20 cellular contexts compared by ENCODE assay signal in genomic region chr10:3945026-3945425, GRCh38.
DNase-seq lines count a peak whose midpoint lies in the region; ATAC-seq and TF ChIP-seq lines count a peak whose summit lies in the region.
"Had no signal": no experiment of that assay in that cellular context is flagged by ENCODE, and none has a peak within 500 bp of the region (broad histone marks: within the 10 kb centered on the region; RNA-seq: fewer than 3 reads in every experiment).

No MANE protein-coding gene starts in this region.

- no peak overlapping the region for H3K4me2 ChIP-seq in PC-3 (ENCODE audit: low read length)
- H3K4me2 ChIP-seq in smooth muscle cell: no peak overlapping the region
- H3K4me2 ChIP-seq: A549 had no signal

- H3K4me1 ChIP-seq in PC-3 (ENCODE audit: insufficient read depth, low read length): peaks cover 29% of the 10 kb centered on the region
- peaks cover 39% of the 10 kb centered on the region for H3K4me1 ChIP-seq in effector memory CD4-positive, alpha-beta T cell (ENCODE audit: control insufficient read depth, insufficient read depth, low read length, poor library complexity, severe bottlenecking)
- peaks cover 4% of the 10 kb centered on the region for H3K4me1 ChIP-seq in smooth muscle cell (ENCODE audit: low read depth)
- H3K4me1 ChIP-seq in stomach: peaks cover 0 to 18% (median 12%) of the 10 kb centered on the region in 4 donors
- H3K4me1 ChIP-seq: lower lobe of right lung, prostate gland, upper lobe of left lung had no signal

- H3K4me3 ChIP-seq in PC-3 (ENCODE audit: low read length) (no peak overlapping the region), smooth muscle cell (no peak overlapping the region), stomach (no peak overlapping the region)
- no peak overlapping the region for H3K4me3 ChIP-seq in effector memory CD4-positive, alpha-beta T cell (ENCODE audit: insufficient read depth, low read depth, low read length, poor library complexity, severe bottlenecking)
- H3K4me3 ChIP-seq: A549, heart left ventricle, lower lobe of right lung, prostate gland, SK-N-MC, upper lobe of left lung had no signal

- no peaks in the 10 kb centered on the region for H4K20me1 ChIP-seq in PC-3 (ENCODE audit: low read length)
- H4K20me1 ChIP-seq in smooth muscle cell (ENCODE audit: low read depth): no peaks in the 10 kb centered on the region

- ATAC-seq in PC-3: no peak
- no peak for ATAC-seq in HG02938 (IDR thresholded peaks at IDR 0.05; ENCODE audit: unreplicated experiment)
- ATAC-seq: heart left ventricle had no signal

- TF ChIP-seq EP300 in stomach (IDR thresholded peaks at IDR 0.05): no peak

- H3K4me1 Mint-ChIP-seq in activated CD4-positive, alpha-beta T cell treated with anti-CD3 and anti-CD28 coated beads, Interleukin-2, amount 10 ng/mL, durations not matched to agents 7 days and 5 days: peaks cover 81% of the 10 kb centered on the region

- H3K9ac ChIP-seq in PC-3 (ENCODE audit: low read length) (no peak overlapping the region), smooth muscle cell (ENCODE audit: low read depth) (peak overlapping the region; percentile 29)

- H3K27me3 ChIP-seq in PC-3 (ENCODE audit: low read length) (no peaks in the 10 kb centered on the region), smooth muscle cell (ENCODE audit: low read depth) (no peaks in the 10 kb centered on the region), stomach (no peaks in the 10 kb centered on the region)
- no peaks in the 10 kb centered on the region for H3K27me3 ChIP-seq in effector memory CD4-positive, alpha-beta T cell (replicated peaks; ENCODE audit: control insufficient read depth, insufficient read depth, low read length, poor library complexity, severe bottlenecking)
- H3K27me3 ChIP-seq: heart left ventricle, upper lobe of left lung had no signal

- TF ChIP-seq CTCF in PC-3 (conservative IDR thresholded peaks at IDR 0.05; ENCODE audit: low read depth, low read length): no peak
- TF ChIP-seq CTCF in smooth muscle cell (IDR thresholded peaks at IDR 0.05; ENCODE audit: borderline replicate concordance, insufficient read depth, poor library complexity, severe bottlenecking): no peak
- no peak for TF ChIP-seq CTCF in stomach (IDR thresholded peaks at IDR 0.05)

- H3K4me3 Mint-ChIP-seq in activated CD4-positive, alpha-beta T cell treated with anti-CD3 and anti-CD28 coated beads, Interleukin-2, amount 10 ng/mL, durations not matched to agents 7 days and 5 days: no peak overlapping the region

- H3K79me2 ChIP-seq in PC-3 (ENCODE audit: low read length) (no peaks in the 10 kb centered on the region), smooth muscle cell (ENCODE audit: low read depth) (no peaks in the 10 kb centered on the region)

- H3K27me3 Mint-ChIP-seq in activated CD4-positive, alpha-beta T cell treated with anti-CD3 and anti-CD28 coated beads, Interleukin-2, amount 10 ng/mL, durations not matched to agents 7 days and 5 days: no peaks in the 10 kb centered on the region

- peaks cover 26% of the 10 kb centered on the region for H3K36me3 Mint-ChIP-seq in activated CD4-positive, alpha-beta T cell treated with anti-CD3 and anti-CD28 coated beads, Interleukin-2, amount 10 ng/mL, durations not matched to agents 7 days and 5 days (ENCODE audit: low read depth)

- H2AFZ ChIP-seq in PC-3 (ENCODE audit: low read length) (no peak overlapping the region), smooth muscle cell (ENCODE audit: low read depth) (no peak overlapping the region)

- H3K27ac ChIP-seq in PC-3 (ENCODE audit: low read length) (peak overlapping the region; percentile 90; the same call in 1 of the 2 replicates), smooth muscle cell (ENCODE audit: low read depth) (peak overlapping the region; percentile 82), stomach (peak overlapping the region in 2 of 5 donors; percentile 56 to 58)
- H3K27ac ChIP-seq in effector memory CD4-positive, alpha-beta T cell (ENCODE audit: insufficient read depth, low read length, poor library complexity, severe bottlenecking): peak overlapping the region; percentile 15
- H3K27ac ChIP-seq: A549, C4-2B, lower lobe of right lung, prostate gland, SK-N-MC, upper lobe of left lung had no signal

- no peaks in the 10 kb centered on the region for H3K9me2 ChIP-seq in PC-3 (replicated peaks; ENCODE audit: low read length)

- H3K9me3 ChIP-seq in PC-3 (ENCODE audit: low read length) (no peaks in the 10 kb centered on the region), smooth muscle cell (replicated peaks; ENCODE audit: low read depth) (no peaks in the 10 kb centered on the region), stomach (no peaks in the 10 kb centered on the region)
- H3K9me3 ChIP-seq in effector memory CD4-positive, alpha-beta T cell (ENCODE audit: control insufficient read depth, low read length): no peaks in the 10 kb centered on the region
- H3K9me3 ChIP-seq: A549, lower lobe of right lung, prostate gland had no signal

- intact Hi-C loops in PC-3 (cut with micrococcal nuclease): no loop called here
- intact Hi-C loops in stomach (cut with DNase I; ENCODE audit: low total_unique reads): no loop called here

- CTCF ChIA-PET in activated CD4-positive, alpha-beta T cell treated with anti-CD3 and anti-CD28 coated beads, Interleukin-2, amount 10 ng/mL, durations not matched to agents 7 days and 5 days (lab: Charles Lee): interaction anchor here (1.6 kb wide), 1 partner anchor 12 kb away, joined by 7 read pairs; no protein-coding TSS in a partner anchor
- CTCF ChIA-PET in PC-3 (lab: Charles Lee): no interaction called here

- 51% methylated on average over 5 of the region's 5 CpGs for WGBS in smooth muscle cell (ENCODE audit: low lambda C conversion rate)
- WGBS in stomach, 5 donors: 88 to 95% (median 92%) methylated on average over 5 of the region's 5 CpGs

- no peaks in the 10 kb centered on the region for H3K36me3 ChIP-seq in PC-3 (ENCODE audit: low read depth, low read length)
- H3K36me3 ChIP-seq in effector memory CD4-positive, alpha-beta T cell (ENCODE audit: control insufficient read depth, insufficient read depth, low read length): no peaks in the 10 kb centered on the region
- H3K36me3 ChIP-seq in smooth muscle cell (ENCODE audit: low read depth): no peaks in the 10 kb centered on the region
- H3K36me3 ChIP-seq in stomach: no peaks in the 10 kb centered on the region
- H3K36me3 ChIP-seq: heart left ventricle, lower lobe of right lung, prostate gland, upper lobe of left lung had no signal

- no peak for TF ChIP-seq POLR2A in stomach (IDR thresholded peaks at IDR 0.05)

- H3K9me3 Mint-ChIP-seq in activated CD4-positive, alpha-beta T cell treated with anti-CD3 and anti-CD28 coated beads, Interleukin-2, amount 10 ng/mL, durations not matched to agents 7 days and 5 days: peaks cover 9% of the 10 kb centered on the region

- BruUV-seq in PC-3 (replicated peaks; lab: Mats Ljungman, UMichigan): no TSS peak

- peak overlapping the region; percentile 84 for H3K27ac Mint-ChIP-seq in activated CD4-positive, alpha-beta T cell treated with anti-CD3 and anti-CD28 coated beads, Interleukin-2, amount 10 ng/mL, durations not matched to agents 7 days and 5 days

- POLR2A ChIA-PET in activated CD4-positive, alpha-beta T cell treated with anti-CD3 and anti-CD28 coated beads, Interleukin-2, amount 10 ng/mL, durations not matched to agents 7 days and 5 days (lab: Charles Lee): no interaction called here
- POLR2A ChIA-PET in PC-3 (lab: Charles Lee; ENCODE audit: unreplicated experiment): no interaction called here

- H3F3A ChIP-seq in PC-3 (ENCODE audit: low read length, unreplicated experiment) (no peaks in the 10 kb centered on the region), smooth muscle cell (ENCODE audit: low read depth) (peaks cover 24% of the 10 kb centered on the region)

- no peak for DNase-seq in activated CD4-positive, alpha-beta T cell treated with anti-CD3 and anti-CD28 coated beads, Interleukin-2, amount 10 ng/mL, durations not matched to agents 7 days and 5 days
- DNase-seq in activated CD4-positive, alpha-beta T cell treated with anti-CD3 and anti-CD28 coated beads, Interleukin-2, amount 50 U/mL, for 4 hours: no peak
- DNase-seq in PC-3 (no peak), smooth muscle cell (lab: John Stamatoyannopoulos, UW; ENCODE audit: unreplicated experiment) (no peak), HUDEP-2 (lab: John Stamatoyannopoulos, UW; ENCODE audit: unreplicated experiment in 76 of 76) (no peak), stomach (no peak)
- no peak for DNase-seq in effector memory CD4-positive, alpha-beta T cell
- DNase-seq: activated naive CD4-positive, alpha-beta T cell; DMS79 treated with DMSO at 0.1 percent for 48 hours; heart left ventricle; KBM-7; lower lobe of right lung; NCI-H2029 treated with DMSO at 0.1 percent for 48 hours; NCI-H524 had no signal
